Comparison of ENCODE assay signal across 23 cellular contexts in genomic region chr2:170301606-170302005, GRCh38.
"Had no signal": no experiment of that assay in that cellular context is flagged by ENCODE, and none has a peak within 500 bp of the region (broad histone marks: within the 10 kb centered on the region; RNA-seq: fewer than 3 reads in every experiment).

No MANE protein-coding gene starts in this region.

- H3K4me1 Mint-ChIP-seq: IgD-negative memory B cell, T-helper 17 cell had no signal

- H3K4me3 Mint-ChIP-seq: activated CD4-positive, alpha-beta memory T cell treated with anti-CD3 and anti-CD28 coated beads for 36 hours; IgD-negative memory B cell; T-helper 17 cell; WTC11 had no signal

- H3K27ac Mint-ChIP-seq: activated CD4-positive, alpha-beta memory T cell treated with anti-CD3 and anti-CD28 coated beads for 36 hours; activated T-helper 2 cell treated with anti-CD3 and anti-CD28 coated beads, Interferon-gamma antibody, Interleukin-2, Interleukin-4, amounts not matched to agents 10 μg/mL and 5 μg/mL and 100 μg/mL, durations not matched to agents 14 hours and 24 hours and 36 hours; IgD-negative memory B cell; T-helper 17 cell; WTC11 had no signal

- H3K27me3 Mint-ChIP-seq: activated CD4-positive, alpha-beta memory T cell treated with anti-CD3 and anti-CD28 coated beads for 36 hours had no signal

- H3K36me3 Mint-ChIP-seq: activated CD4-positive, alpha-beta memory T cell treated with anti-CD3 and anti-CD28 coated beads for 36 hours; IgD-negative memory B cell; WTC11 had no signal

- H3K4me2 ChIP-seq: KMS-11 had no signal

- ATAC-seq: T-helper 17 cell, WTC11 had no signal

- H3K27ac ChIP-seq: KMS-11 had no signal

- H3K9me3 Mint-ChIP-seq: activated CD4-positive, alpha-beta memory T cell treated with anti-CD3 and anti-CD28 coated beads for 36 hours; activated T-helper 2 cell treated with anti-CD3 and anti-CD28 coated beads, Interferon-gamma antibody, Interleukin-2, Interleukin-4, amounts not matched to agents 10 μg/mL and 5 μg/mL and 100 μg/mL, durations not matched to agents 14 hours and 24 hours and 36 hours; IgD-negative memory B cell; WTC11 had no signal

- FAIRE-seq: bronchial epithelial cell had no signal

- H3K9ac ChIP-seq: KMS-11 had no signal

- DNase-seq: activated CD4-positive, alpha-beta memory T cell treated with anti-CD3 and anti-CD28 coated beads for 36 hours; activated CD4-positive, alpha-beta T cell treated with anti-CD3 and anti-CD28 coated beads for 48 hours; activated CD4-positive, CD25-positive, alpha-beta regulatory T cell treated with anti-CD3 and anti-CD28 coated beads, Interleukin-2, amount 50 U/mL, for 72 hours; activated naive CD4-positive, alpha-beta T cell treated with anti-CD3 and anti-CD28 coated beads, Interleukin-2, amount 50 U/mL, for 16 hours; activated T-cell treated with anti-CD3 and anti-CD28 coated beads for 4 hours; activated T-cell treated with anti-CD3 and anti-CD28 coated beads, Interleukin-2, amount 50 U/mL, for 48 hours; aorta; central memory CD4-positive, alpha-beta T cell; NCI-H1092; NCI-H1417; NCI-H1694 treated with DMSO at 0.1 percent for 48 hours; NCI-H2029 treated with DMSO at 0.1 percent for 48 hours; NCI-H345; NCI-H510A; NCI-H526 treated with DMSO at 0.1 percent for 48 hours; SIG-M5; T-helper 17 cell; T-helper 9 cell had no signal
